In genomic region chr5:119339965-119340364, GRCh38 we compare ENCODE assay signal across 13 cellular contexts. TPM values are rescaled to one million over a fixed set of nuclear protein-coding genes. Genes with fewer than 3 reads are reported as not detected.
A peak's percentile ranks its signal among the peaks of the same experiment; 100 is the strongest.
DNase-seq lines count a peak whose midpoint lies in the region; ATAC-seq and TF ChIP-seq lines count a peak whose summit lies in the region.
"Had no signal": no experiment of that assay in that cellular context is flagged by ENCODE, and none has a peak within 500 bp of the region (broad histone marks: within the 10 kb centered on the region; RNA-seq: fewer than 3 reads in every experiment).

No MANE protein-coding gene starts in this region.

- H3K9ac ChIP-seq in trophoblast cell (ENCODE audit: low read length) = no peak overlapping the region

- no peak overlapping the region for H2BK120ac ChIP-seq in trophoblast cell (ENCODE audit: insufficient read depth, low read length, poor library complexity)

- H3K79me1 ChIP-seq in trophoblast cell (ENCODE audit: low read length) = no peaks in the 10 kb centered on the region

- no peak overlapping the region for H4K91ac ChIP-seq in trophoblast cell (ENCODE audit: low read depth, low read length)

- H3K4me2 ChIP-seq in trophoblast cell (ENCODE audit: low read length) = no peak overlapping the region

- H3K27ac Mint-ChIP-seq in activated T-helper 17 cell treated with anti-CD3 and anti-CD28 coated beads, Interleukin-2, amount 50 U/mL, for 72 hours = peak overlapping the region; percentile 95

- DNase-seq in NOMO-1 treated with DMSO at 0.1 percent for 48 hours (lab: John Stamatoyannopoulos, UW; ENCODE audit: unreplicated experiment) (peak; percentile 57), NOMO-1 treated with dmso at 0.1 percent for 144 hours (lab: John Stamatoyannopoulos, UW; ENCODE audit: unreplicated experiment) (no peak), DMS153 (lab: John Stamatoyannopoulos, UW) (no peak), AML-193 (lab: John Stamatoyannopoulos, UW) (no peak), trophoblast cell (no peak)
- no peak for DNase-seq in Jurkat, Clone E6-1 (ENCODE audit: low read depth, low spot score)
- DNase-seq: 8988T, activated gamma-delta T cell, cortex of kidney, DMS53, foreskin fibroblast had no signal

- no peak overlapping the region for H2AFZ ChIP-seq in trophoblast cell (ENCODE audit: insufficient read depth, low read length, poor library complexity)

- H3K4me3 ChIP-seq in Jurkat, Clone E6-1 (ENCODE audit: low read length) = peak overlapping the region; percentile 49
- H3K4me3 ChIP-seq in neutrophil (ENCODE audit: low read depth in 1 of 2, low read length in 1 of 2) (peak overlapping the region; percentile 40 to 51), trophoblast cell (ENCODE audit: low read depth, low read length) (no peak overlapping the region)

- H3K36me3 Mint-ChIP-seq in activated T-helper 17 cell treated with anti-CD3 and anti-CD28 coated beads, Interleukin-2, amount 50 U/mL, for 72 hours (ENCODE audit: low read depth) = peaks cover 88% of the 10 kb centered on the region

- H3K9me3 ChIP-seq in neutrophil = no peaks in the 10 kb centered on the region
- H3K9me3 ChIP-seq in trophoblast cell (ENCODE audit: insufficient read depth, low read depth, low read length) = no peaks in the 10 kb centered on the region

- no peak overlapping the region for H2BK12ac ChIP-seq in trophoblast cell (ENCODE audit: low read length)

- H3K23ac ChIP-seq in trophoblast cell (ENCODE audit: low read length) = no peak overlapping the region

- H2BK5ac ChIP-seq in trophoblast cell (ENCODE audit: low read depth, low read length, poor library complexity) = no peak overlapping the region

- no peak overlapping the region for H3K18ac ChIP-seq in trophoblast cell (ENCODE audit: low read length)

- peak; percentile 31 for ATAC-seq in activated T-helper 17 cell treated with anti-CD3 and anti-CD28 coated beads, Interleukin-2, amount 50 U/mL, for 72 hours (replicated peaks)

- no CpG with 5 or more reads among the region's 4 CpGs for WGBS in trophoblast cell (ENCODE audit: extremely low coverage, insufficient coverage, insufficient read length)

- no peaks in the 10 kb centered on the region for H3K9me3 Mint-ChIP-seq in activated T-helper 17 cell treated with anti-CD3 and anti-CD28 coated beads, Interleukin-2, amount 50 U/mL, for 72 hours

- H3K27me3 ChIP-seq in neutrophil (no peaks in the 10 kb centered on the region), trophoblast cell (ENCODE audit: insufficient read depth, low read length) (no peaks in the 10 kb centered on the region)

- peak overlapping the region; percentile 78 for H3K4me3 Mint-ChIP-seq in activated T-helper 17 cell treated with anti-CD3 and anti-CD28 coated beads, Interleukin-2, amount 50 U/mL, for 72 hours

- peaks cover 82% of the 10 kb centered on the region for H3K4me1 Mint-ChIP-seq in activated T-helper 17 cell treated with anti-CD3 and anti-CD28 coated beads, Interleukin-2, amount 50 U/mL, for 72 hours

- peaks cover 97 to 100% of the 10 kb centered on the region in 2 experiments for H3K4me1 ChIP-seq in neutrophil (ENCODE audit: control insufficient read depth in 1 of 2, insufficient read depth in 1 of 2, low read depth in 1 of 2, low read length in 1 of 2)
- peaks cover 16 to 26% of the 10 kb centered on the region in 2 experiments for H3K4me1 ChIP-seq in trophoblast cell (ENCODE audit: control insufficient read depth in 1 of 2, insufficient read depth in 2 of 2, low read length in 2 of 2)

- H3K27ac ChIP-seq in neutrophil (peak overlapping the region; percentile 86), trophoblast cell (ENCODE audit: low read depth, low read length) (no peak overlapping the region)

- H3K27me3 Mint-ChIP-seq in activated T-helper 17 cell treated with anti-CD3 and anti-CD28 coated beads, Interleukin-2, amount 50 U/mL, for 72 hours = no peaks in the 10 kb centered on the region

- H4K8ac ChIP-seq in trophoblast cell (ENCODE audit: low read depth, low read length) = no peak overlapping the region

- no peak overlapping the region for H3K4ac ChIP-seq in trophoblast cell (ENCODE audit: low read depth, low read length)

- H3K36me3 ChIP-seq in neutrophil (no peaks in the 10 kb centered on the region), trophoblast cell (ENCODE audit: control insufficient read depth in 1 of 2, insufficient read depth in 2 of 2, low read length in 2 of 2) (no peaks in the 10 kb centered on the region)

- H3K14ac ChIP-seq in trophoblast cell (ENCODE audit: low read length) = no peak overlapping the region

- no peak overlapping the region for H2AK5ac ChIP-seq in trophoblast cell (ENCODE audit: low read length)

- no peaks in the 10 kb centered on the region for H3K79me2 ChIP-seq in trophoblast cell (ENCODE audit: control insufficient read depth, insufficient read depth, low read length, poor library complexity)

- H4K12ac ChIP-seq in trophoblast cell (ENCODE audit: low read depth, low read length) = no peak overlapping the region

- no peak for TF ChIP-seq CTCF in neutrophil (IDR thresholded peaks at IDR 0.05)

RNA-seq across cellular contexts. Expression of gene TNFAIP8, which starts 15.9 kb away (rescaled TPM):
- 105 TPM for polyA plus RNA-seq in Jurkat, Clone E6-1 (2012; ENCODE audit: insufficient read depth, insufficient read length)
- 100 to 1,000 TPM; 129 to 170 TPM for total RNA-seq in activated T-helper 17 cell treated with anti-CD3 and anti-CD28 coated beads, Interleukin-2, amount 50 U/mL, for 72 hours
- 58.8 and 59.8 TPM in 2 replicates for polyA plus RNA-seq in trophoblast cell (2013)
